ENCODE assay signal across 12 cellular contexts in genomic region chr3:47799733-47800132, GRCh38. TPM values are rescaled to one million over a fixed set of nuclear protein-coding genes. Genes with fewer than 3 reads are reported as not detected.
DNase-seq lines count a peak whose midpoint lies in the region; ATAC-seq, FAIRE-seq and TF ChIP-seq lines count a peak whose summit lies in the region.
"Had no signal": no experiment of that assay in that cellular context is flagged by ENCODE, and none has a peak within 500 bp of the region (broad histone marks: within the 10 kb centered on the region; RNA-seq: fewer than 3 reads in every experiment).

No MANE protein-coding gene starts in this region.

- CTCF ChIA-PET in H1 (lab: Charles Lee; ENCODE audit: partially characterized antibody), result interaction anchor here (0.8 to 1.0 kb wide), 2 partner anchors 17 to 69 kb away, joined by 3 read pairs; no protein-coding TSS in a partner anchor

- intact Hi-C loops in posterior vena cava (cut with DNase I), result loop anchor here (5.0 kb wide), 2 partner anchors 262 to 1087 kb away; no protein-coding TSS in a partner anchor

- no peaks in the 10 kb centered on the region for H3K27me3 ChIP-seq in Karpas-422 (ENCODE audit: low read length)
- H3K27me3 ChIP-seq in H1 (replicated peaks in 1 of 4; ENCODE audit: control insufficient read depth in 3 of 4, extremely low read depth in 1 of 4, insufficient read depth in 3 of 4, low read length in 3 of 4), result no peaks in the 10 kb centered on the region
- H3K27me3 ChIP-seq: uterus had no signal

- no peak overlapping the region for H2BK120ac ChIP-seq in H1 (replicated peaks; ENCODE audit: low read depth, low read length)

- H3K27ac ChIP-seq in Karpas-422 (ENCODE audit: low read length) (no peak overlapping the region), H1 (ENCODE audit: low read depth, low read length) (no peak overlapping the region)
- H3K27ac ChIP-seq: uterus had no signal

- H3K9ac ChIP-seq in Karpas-422 (ENCODE audit: low read length) (no peak overlapping the region), H1 (replicated peaks in 1 of 4; ENCODE audit: extremely low read depth in 1 of 4, low read depth in 3 of 4, low read length in 3 of 4) (no peak overlapping the region)

- peak in 1 of 2 experiments; percentile 23; a peak in 2 of 4 replicates for TF ChIP-seq RAD21 in H1 (IDR thresholded peaks at IDR 0.05 in 1 of 2, conservative IDR thresholded peaks at IDR 0.05 in 1 of 2; ENCODE audit: low read depth in 2 of 2, low read length in 2 of 2)

- H3K14ac ChIP-seq in H1 (ENCODE audit: insufficient read length), result no peak overlapping the region

- no peaks in the 10 kb centered on the region for H3K27me3 Mint-ChIP-seq in activated T-cell treated with anti-CD3 and anti-CD28 coated beads, Interleukin-2, amount 50 U/mL, for 24 hours

- FAIRE-seq in H1 (lab: Jason Lieb, UNC), result no peak

- H3K4me3 Mint-ChIP-seq in activated T-cell treated with anti-CD3 and anti-CD28 coated beads, Interleukin-2, amount 50 U/mL, for 24 hours, result no peak overlapping the region
- H3K4me3 Mint-ChIP-seq: naive thymus-derived CD4-positive, alpha-beta T cell had no signal

- no peaks in the 10 kb centered on the region for H4K20me1 ChIP-seq in Karpas-422 (ENCODE audit: insufficient read depth, low read depth, low read length)
- no peaks in the 10 kb centered on the region for H4K20me1 ChIP-seq in H1 (replicated peaks in 1 of 2; ENCODE audit: control insufficient read depth in 1 of 2, insufficient read depth in 2 of 2, low read length in 2 of 2)

- no peaks in the 10 kb centered on the region for H3K36me3 ChIP-seq in Karpas-422 (ENCODE audit: insufficient read depth, low read length)
- no peaks in the 10 kb centered on the region for H3K36me3 ChIP-seq in H1 (ENCODE audit: control insufficient read depth in 2 of 4, insufficient read depth in 4 of 4, low read length in 3 of 4)
- H3K36me3 ChIP-seq: uterus had no signal

- no peak overlapping the region for H2AK5ac ChIP-seq in H1 (ENCODE audit: low read depth, low read length)

- peaks cover 28% of the 10 kb centered on the region for H3K4me1 ChIP-seq in Karpas-422 (ENCODE audit: low read length)
- peaks cover 0 to 4% (median 2%) of the 10 kb centered on the region in 4 experiments; a peak in 3 of 7 replicates for H3K4me1 ChIP-seq in H1 (replicated peaks in 1 of 4; ENCODE audit: control insufficient read depth in 3 of 4, insufficient read depth in 4 of 4, low read length in 3 of 4)

- no peak overlapping the region for H4K5ac ChIP-seq in H1 (ENCODE audit: insufficient read length, low read depth, low read length)

- ATAC-seq in GM21367 (IDR thresholded peaks at IDR 0.05; ENCODE audit: unreplicated experiment), result no peak
- ATAC-seq: naive thymus-derived CD4-positive, alpha-beta T cell had no signal

- no peak overlapping the region for H3K4me3 ChIP-seq in Karpas-422 (ENCODE audit: low read length)
- H3K4me3 ChIP-seq in H1 (ENCODE audit: extremely low read depth in 1 of 4, insufficient read depth in 2 of 4, low read depth in 3 of 4, low read length in 4 of 4), result no peak overlapping the region
- H3K4me3 ChIP-seq: uterus had no signal

- H3K9me2 ChIP-seq in Karpas-422 (replicated peaks; ENCODE audit: insufficient read depth, low read length), result no peaks in the 10 kb centered on the region

- DNase-seq in NCI-H82 (lab: John Stamatoyannopoulos, UW) (peak; percentile 29), NCI-H82 treated with DMSO at 0.1 percent for 48 hours (lab: John Stamatoyannopoulos, UW; ENCODE audit: unreplicated experiment) (no peak), Karpas-422 (peak; percentile 56), H1 (ENCODE audit: low read depth in 1 of 2, low spot score in 2 of 2) (no peak), posterior vena cava (ENCODE audit: low spot score) (peak; percentile 50), kidney tubule cell (ENCODE audit: low spot score) (no peak)
- DNase-seq in activated T-cell treated with anti-CD3 and anti-CD28 coated beads, Interleukin-2, amount 50 U/mL, for 24 hours, result no peak
- DNase-seq: activated CD4-positive, CD25-positive, alpha-beta regulatory T cell; amygdala; naive thymus-derived CD4-positive, alpha-beta T cell; uterus had no signal

- no peaks in the 10 kb centered on the region for H3K9me3 ChIP-seq in Karpas-422 (ENCODE audit: low read length)
- H3K9me3 ChIP-seq in H1 (ENCODE audit: insufficient read depth in 2 of 2, low read depth in 1 of 2, low read length in 1 of 2), result no peaks in the 10 kb centered on the region
- H3K9me3 ChIP-seq: uterus had no signal

- no peak overlapping the region for H2BK15ac ChIP-seq in H1 (ENCODE audit: low read length)

- peaks cover 8% of the 10 kb centered on the region for H3K36me3 Mint-ChIP-seq in activated T-cell treated with anti-CD3 and anti-CD28 coated beads, Interleukin-2, amount 50 U/mL, for 24 hours (ENCODE audit: low read depth)
- H3K36me3 Mint-ChIP-seq: naive thymus-derived CD4-positive, alpha-beta T cell had no signal

- no peak overlapping the region for H2BK12ac ChIP-seq in H1 (ENCODE audit: low read depth, low read length)

- H2BK20ac ChIP-seq in H1 (ENCODE audit: low read length), result no peak overlapping the region

- no peak overlapping the region for H2AFZ ChIP-seq in Karpas-422 (ENCODE audit: low read length)
- no peak overlapping the region for H2AFZ ChIP-seq in H1 (ENCODE audit: low read length)

- POLR2A ChIA-PET in H1 (lab: Charles Lee; ENCODE audit: partially characterized antibody), result interaction anchor here (0.7 kb wide), 1 partner anchor 19 kb away, joined by 3 read pairs; no protein-coding TSS in a partner anchor

- 89% methylated on average over 4 of the region's 4 CpGs; no CpG with 5 or more reads in 1 of the 2 experiments for WGBS in H1 (ENCODE audit: extremely low coverage in 1 of 2, insufficient coverage in 1 of 2, insufficient read length in 1 of 2, insufficient replicate concordance in 2 of 2, low coverage in 1 of 2, low lambda C conversion rate in 2 of 2, missing lambda C conversion rate in 1 of 2), 2 experiments

- TF ChIP-seq CTCF in H1 (IDR thresholded peaks at IDR 0.05; ENCODE audit: control extremely low read depth in 1 of 3, insufficient read depth in 1 of 3, low read depth in 1 of 3, low read length in 3 of 3), result peak in 2 of 3 experiments; percentile 34 to 66; a peak in 2 of 4 replicates

- H4K8ac ChIP-seq in H1 (ENCODE audit: extremely low read depth, insufficient read depth, low read length), result no peak overlapping the region

- no peak overlapping the region for H3K56ac ChIP-seq in H1 (replicated peaks; ENCODE audit: insufficient read length, low read depth, low read length)

- H3K9me3 Mint-ChIP-seq in activated T-cell treated with anti-CD3 and anti-CD28 coated beads, Interleukin-2, amount 50 U/mL, for 24 hours, result no peaks in the 10 kb centered on the region
- H3K9me3 Mint-ChIP-seq: naive thymus-derived CD4-positive, alpha-beta T cell had no signal

- H3K18ac ChIP-seq in H1 (ENCODE audit: extremely low read depth, low read length), result no peak overlapping the region

- no peak for TF ChIP-seq EP300 in H1 (IDR thresholded peaks at IDR 0.05; ENCODE audit: borderline replicate concordance in 1 of 2, low read depth in 2 of 2, low read length in 2 of 2)

- H3K79me1 ChIP-seq in H1 (ENCODE audit: low read depth, low read length), result 0 out of 2 replicates have a peak, but pooled peaks cover 2% of the 10 kb centered on the region

- H3K79me2 ChIP-seq in Karpas-422 (ENCODE audit: low read length), result peaks cover 16% of the 10 kb centered on the region
- peaks cover 0 to 14% of the 10 kb centered on the region in 2 experiments; a peak in 2 of 4 replicates for H3K79me2 ChIP-seq in H1 (ENCODE audit: control insufficient read depth in 1 of 2, insufficient read depth in 2 of 2, low read length in 2 of 2)

- H3K27ac Mint-ChIP-seq in activated T-cell treated with anti-CD3 and anti-CD28 coated beads, Interleukin-2, amount 50 U/mL, for 24 hours, result no peak overlapping the region

- peaks cover 26% of the 10 kb centered on the region for H3K4me1 Mint-ChIP-seq in activated T-cell treated with anti-CD3 and anti-CD28 coated beads, Interleukin-2, amount 50 U/mL, for 24 hours (ENCODE audit: low read depth)

- H3K23ac ChIP-seq in H1 (ENCODE audit: insufficient read length), result no peak overlapping the region

- no peak overlapping the region for H3K4ac ChIP-seq in H1 (replicated peaks; ENCODE audit: insufficient read length, low read depth, low read length)

- H3K4me2 ChIP-seq in Karpas-422 (ENCODE audit: low read depth, low read length, poor library complexity, severe bottlenecking) (no peak overlapping the region), H1 (ENCODE audit: insufficient read depth in 1 of 2, low read depth in 2 of 2, low read length in 2 of 2) (no peak overlapping the region)

- no peak for TF ChIP-seq POLR2A in H1 (IDR thresholded peaks at IDR 0.05; ENCODE audit: control extremely low read depth in 1 of 2, low read depth in 2 of 2, low read length in 2 of 2)

- H2BK5ac ChIP-seq in H1 (ENCODE audit: low read depth, low read length), result no peak overlapping the region

- H3K23me2 ChIP-seq in H1 (ENCODE audit: low read depth, low read length), result peaks cover 8% of the 10 kb centered on the region

- H4K91ac ChIP-seq in H1 (replicated peaks; ENCODE audit: insufficient read length, low read length), result no peak overlapping the region

RNA-seq across cellular contexts. Expression of gene DHX30, which starts 3.2 kb away (rescaled TPM):
- 58.6 and 106 TPM in 2 replicates for total RNA-seq in Karpas-422 (2014; rRNA removed; shearing (Covaris generic); ENCODE audit: low replicate concordance)
- 97.7 and 97.9 TPM in 2 replicates for total RNA-seq in H1 (2021; fragmentation: NEBNext Ultra II Directional; extraction: Animal tissue kit (Norgen Biotek cat#: 25700))
- polyA plus RNA-seq in H1 (2011; rRNA removed), result 82.4 and 112 TPM in 2 replicates
- polyA plus RNA-seq in H1 (2011; cell fraction: cytosol; rRNA removed), result 89.8 TPM
- 260 TPM for polyA plus RNA-seq in H1 (2011; cell fraction: nucleus; rRNA removed)
- 52.1 to 83.2 TPM (median 77.3 TPM) in 4 replicates for polyA plus RNA-seq in H1 (2012, experiment 1 of 2)
- 71.1 TPM for polyA plus RNA-seq in H1 (2012, experiment 2 of 2)
- polyA plus RNA-seq in H1 (2013, experiment 1 of 2), result 62.8 TPM
- polyA plus RNA-seq in H1 (2013, experiment 2 of 2), result 56.5 TPM
- polyA minus RNA-seq in H1 (2011; rRNA and poly(A)+ RNA removed), result 100 and 115 TPM in 2 replicates
- polyA minus RNA-seq in H1 (2011; cell fraction: cytosol; rRNA and poly(A)+ RNA removed), result 65.0 TPM
- 108 TPM for polyA minus RNA-seq in H1 (2011; cell fraction: nucleus; rRNA and poly(A)+ RNA removed)
- total RNA-seq in posterior vena cava, result 10 to 100 TPM; 41.0 to 41.4 TPM

RNA-seq across cellular contexts. Expression of gene SMARCC1, which starts 18.0 kb away (rescaled TPM):
- total RNA-seq in Karpas-422 (2014; rRNA removed; shearing (Covaris generic); ENCODE audit: low replicate concordance), result 59.2 and 71.3 TPM in 2 replicates
- total RNA-seq in H1 (2021; fragmentation: NEBNext Ultra II Directional; extraction: Animal tissue kit (Norgen Biotek cat#: 25700)), result 312 and 335 TPM in 2 replicates
- polyA plus RNA-seq in H1 (2011; rRNA removed), result 57.9 and 64.1 TPM in 2 replicates
- polyA plus RNA-seq in H1 (2011; cell fraction: cytosol; rRNA removed), result 56.5 TPM
- polyA plus RNA-seq in H1 (2011; cell fraction: nucleus; rRNA removed), result 181 TPM
- 113 to 166 TPM (median 136 TPM) in 4 replicates for polyA plus RNA-seq in H1 (2012, experiment 1 of 2)
- polyA plus RNA-seq in H1 (2012, experiment 2 of 2), result 12.4 TPM
- polyA plus RNA-seq in H1 (2013, experiment 1 of 2), result 125 TPM
- polyA plus RNA-seq in H1 (2013, experiment 2 of 2), result 121 TPM
- 138 and 206 TPM in 2 replicates for polyA minus RNA-seq in H1 (2011; rRNA and poly(A)+ RNA removed)
- 133 TPM for polyA minus RNA-seq in H1 (2011; cell fraction: cytosol; rRNA and poly(A)+ RNA removed)
- 154 TPM for polyA minus RNA-seq in H1 (2011; cell fraction: nucleus; rRNA and poly(A)+ RNA removed)
- 10 to 100 TPM; 53.4 to 84.8 TPM for total RNA-seq in posterior vena cava

Comparison
In these comparisons a context has a peak if more than half of its experiments do, and no peak if none do; other contexts are left out.
1. DNase-seq: peak in NCI-H82 (single experiment), Karpas-422 (single experiment) and posterior vena cava (single experiment); none in NCI-H82 treated with DMSO at 0.1 percent for 48 hours (single experiment), H1 (0 of 2), kidney tubule cell (single experiment) and activated T-cell treated with anti-CD3 and anti-CD28 coated beads, Interleukin-2, amount 50 U/mL, for 24 hours (single experiment).